ENCODE assay signal across 16 cellular contexts in the genomic region with DNA sequence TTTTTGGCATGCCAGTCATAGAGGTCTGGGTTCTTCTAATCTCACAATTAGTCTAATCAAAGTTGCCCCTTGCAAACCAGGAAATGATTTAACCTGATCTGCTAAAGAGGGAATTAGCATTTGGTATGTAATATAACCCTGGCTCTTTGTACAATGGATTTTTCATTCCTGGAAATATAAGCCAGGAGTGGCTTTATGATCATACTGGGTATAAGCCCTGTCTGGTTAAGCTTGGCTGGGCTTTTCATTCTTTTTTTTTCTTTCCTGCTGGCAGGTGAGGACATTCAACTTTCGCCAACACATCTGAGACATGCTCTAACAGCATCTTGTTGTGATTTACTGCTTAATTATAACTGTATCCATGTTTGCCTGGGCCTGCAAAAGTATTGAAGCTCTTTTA. TPM values are rescaled to one million over a fixed set of nuclear protein-coding genes. Genes with fewer than 3 reads are reported as not detected.
DNase-seq lines count a peak whose midpoint lies in the region; ATAC-seq and TF ChIP-seq lines count a peak whose summit lies in the region.
"Had no signal": no experiment of that assay in that cellular context is flagged by ENCODE, and none has a peak within 500 bp of the region (broad histone marks: within the 10 kb centered on the region; RNA-seq: fewer than 3 reads in every experiment).

No MANE protein-coding gene starts in this region.

- H3K9me3 Mint-ChIP-seq in immature natural killer cell: no peaks in the 10 kb centered on the region

- DNase-seq in DMS79 (lab: John Stamatoyannopoulos, UW) (peak; percentile 48), NCI-H1105 (lab: John Stamatoyannopoulos, UW) (peak; percentile 62), NCI-H2196 (lab: John Stamatoyannopoulos, UW; ENCODE audit: unreplicated experiment) (peak; percentile 56), left colon (no peak), immature natural killer cell (no peak), WERI-Rb-1 (no peak)
- DNase-seq: ACHN, DMS53, KBM-7, NCI-H1048, NCI-H2227 treated with DMSO at 0.1 percent for 48 hours, NCI-H526, T1000 had no signal

- intact Hi-C loops in left colon (cut with DNase I, micrococcal nuclease): no loop called here

- no peak overlapping the region for H3K4me3 Mint-ChIP-seq in immature natural killer cell

- no peaks in the 10 kb centered on the region for H3K36me3 ChIP-seq in WERI-Rb-1

- TF ChIP-seq CTCF in WERI-Rb-1 (IDR thresholded peaks at IDR 0.05; ENCODE audit: low read depth, low read length): no peak

- peaks cover 0 to 5% (median 2%) of the 10 kb centered on the region in 3 donors for H3K27me3 Mint-ChIP-seq in immature natural killer cell (ENCODE audit: low read depth in 3 of 3)

- H3K9me3 ChIP-seq in WERI-Rb-1 (ENCODE audit: severe bottlenecking): no peaks in the 10 kb centered on the region

- H3K4me3 ChIP-seq in WERI-Rb-1 (ENCODE audit: low read depth, low read length): no peak overlapping the region

- H3K36me3 Mint-ChIP-seq in immature natural killer cell: no peaks in the 10 kb centered on the region

- no peak overlapping the region for H3K27ac Mint-ChIP-seq in immature natural killer cell

- H3K27ac ChIP-seq in WERI-Rb-1: no peak overlapping the region
- H3K27ac ChIP-seq: HL-60 had no signal

- ATAC-seq in left colon (peak; percentile 88), GM18861 (IDR thresholded peaks at IDR 0.05; ENCODE audit: unreplicated experiment) (no peak), HG03025 (IDR thresholded peaks at IDR 0.05; ENCODE audit: low FRiP score, unreplicated experiment) (no peak)

- H3K27me3 ChIP-seq in WERI-Rb-1 (ENCODE audit: insufficient read depth, low read depth, severe bottlenecking): no peaks in the 10 kb centered on the region

- H3K4me1 Mint-ChIP-seq in immature natural killer cell: no peaks in the 10 kb centered on the region

RNA-seq across cellular contexts. Expression of gene SDE2, which starts 20.4 kb away (rescaled TPM):
- total RNA-seq in left colon: 10 to 100 TPM; 16.2 to 16.4 TPM
- 10 to 100 TPM; 13.5 to 18.9 (median 15.8) TPM for polyA plus RNA-seq in immature natural killer cell

RNA-seq across cellular contexts. Expression of gene H3-3A, which starts 43.0 kb away (rescaled TPM):
- 100 to 1,000 TPM; 743 to 759 TPM for total RNA-seq in left colon
- polyA plus RNA-seq in immature natural killer cell: 1,000 to 10,000 TPM in 1 of 3 donors, 100 to 1,000 TPM in 2; 850 to 1,086 (median 967) TPM

Comparison
In these comparisons a context has a peak if more than half of its experiments do, and no peak if none do; other contexts are left out.
1. DNase-seq: peak in DMS79 (single experiment), NCI-H1105 (single experiment) and NCI-H2196 (single experiment); none in left colon (0 of 2), immature natural killer cell (0 of 3) and WERI-Rb-1 (single experiment).